Comparison of ENCODE assay signal across 20 cellular contexts in genomic region chr21:36613554-36613953, GRCh38.
"Had no signal": no experiment of that assay in that cellular context is flagged by ENCODE, and none has a peak within 500 bp of the region (broad histone marks: within the 10 kb centered on the region; RNA-seq: fewer than 3 reads in every experiment).

No MANE protein-coding gene starts in this region.

- DNase-seq: KBM-7; MV-4-11; NCI-H1048; NCI-H1105; NCI-H1417 treated with DMSO at 0.1 percent for 48 hours; NCI-H146; NCI-H1694 treated with DMSO at 0.1 percent for 48 hours; NCI-H1930; NCI-H2081; NCI-H2107; NCI-H2227 treated with DMSO at 0.1 percent for 48 hours; NCI-H524; NK-92 treated with Interleukin-12 subunit alpha and Interleukin-12 subunit beta, amount 100 ng/mL, for 24 hours; PC-9; Peyer's patch; SIG-M5 had no signal

- H3K9me3 ChIP-seq: Peyer's patch had no signal

- H3K27ac ChIP-seq: PC-9, Peyer's patch, SK-N-MC had no signal

- H3K36me3 ChIP-seq: Peyer's patch, SJSA1 had no signal

- H3K4me3 Mint-ChIP-seq: IgD-negative memory B cell had no signal

- H2AFZ ChIP-seq: PC-9 had no signal

- H3K27me3 ChIP-seq: Peyer's patch, SJSA1 had no signal

- H3K4me1 Mint-ChIP-seq: IgD-negative memory B cell had no signal

- H3K4me2 ChIP-seq: PC-9 had no signal

- H3K4me1 ChIP-seq: Peyer's patch had no signal

- H3K27ac Mint-ChIP-seq: IgD-negative memory B cell had no signal

- ATAC-seq: Right ventricle myocardium inferior had no signal

- H3K4me3 ChIP-seq: PC-9, Peyer's patch, SJSA1, SK-N-MC had no signal
